ENCODE assay signal across 30 cellular contexts in the genomic region with DNA sequence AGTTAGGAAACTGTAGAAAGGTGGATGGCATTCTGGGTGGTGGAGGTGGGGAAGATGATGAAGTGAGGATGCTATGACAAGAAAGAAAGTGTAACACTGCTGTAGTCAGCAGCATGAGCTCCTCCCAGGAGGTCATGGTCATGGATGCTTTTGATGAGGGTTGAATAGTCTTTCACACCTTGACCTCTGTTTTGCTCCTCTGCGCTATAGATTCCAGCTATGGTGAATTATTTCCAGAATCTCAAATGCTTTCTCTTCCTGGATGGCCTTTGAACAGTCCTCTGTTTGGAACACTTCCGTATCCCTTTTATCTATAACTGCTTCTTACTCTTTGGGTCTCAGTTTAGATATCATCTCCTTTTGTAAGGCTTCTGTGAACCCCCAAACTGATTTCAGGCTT.
"Had no signal": no experiment of that assay in that cellular context is flagged by ENCODE, and none has a peak within 500 bp of the region (broad histone marks: within the 10 kb centered on the region; RNA-seq: fewer than 3 reads in every experiment).

No MANE protein-coding gene starts in this region.

- H3K27me3 ChIP-seq: neural progenitor cell, ovary, stomach, thyroid gland, tibial nerve, upper lobe of right lung, uterus had no signal

- H3K9ac ChIP-seq: neural progenitor cell, parathyroid adenoma had no signal

- H2AFZ ChIP-seq: neural progenitor cell, parathyroid adenoma had no signal

- H3K36me3 ChIP-seq: neural progenitor cell, ovary, spleen, stomach, thoracic aorta, thyroid gland, tibial nerve, upper lobe of right lung, uterus had no signal

- H3K4me2 ChIP-seq: neural progenitor cell, smooth muscle cell had no signal

- ATAC-seq: naive thymus-derived CD4-positive, alpha-beta T cell; natural killer cell; psoas muscle; right cardiac atrium; sciatic nerve; stimulated activated memory B cell treated with anti-CD40 and anti-IgM and Interleukin-4, amounts not matched to agents 10 μg/mL and 1 μg/mL and 100 μg/mL, for 72 hours; upper lobe of right lung had no signal

- H3K27ac Mint-ChIP-seq: naive thymus-derived CD4-positive, alpha-beta T cell; natural killer cell; neural progenitor cell; progenitor cell of endocrine pancreas; stimulated activated memory B cell treated with anti-CD40 and anti-IgM and Interleukin-4, amounts not matched to agents 10 μg/mL and 1 μg/mL and 100 μg/mL, for 72 hours; stimulated activated naive CD8-positive, alpha-beta T cell treated with anti-CD3 and anti-CD28 coated beads, Interleukin-15, Interleukin-2, amounts not matched to agents 100 ng/mL and 50 ng/mL, for 24 hours had no signal

- H3K9me3 ChIP-seq: ovary, psoas muscle, spleen, stomach, thoracic aorta, thyroid gland, tibial nerve, upper lobe of right lung, uterus had no signal

- DNase-seq: naive thymus-derived CD4-positive, alpha-beta T cell; natural killer cell; occipital lobe; ovary; posterior cingulate gyrus; psoas muscle; right cardiac atrium; spleen; stimulated activated CD4-positive, alpha-beta T cell treated with anti-CD3 and anti-CD28 coated beads, Interleukin-12 subunit alpha, Interleukin-12 subunit beta, amount 100 ng/mL, for 4 hours; stimulated activated CD4-positive, alpha-beta T cell treated with anti-CD3 and anti-CD28 coated beads, Interleukin-1b, Interleukin-23, amount 100 ng/mL, for 48 hours; stimulated activated CD4-positive, alpha-beta T cell treated with anti-CD3 and anti-CD28 coated beads, Interleukin-4, amount 100 ng/mL, for 1 hour; stimulated activated CD4-positive, alpha-beta T cell treated with anti-CD3 and anti-CD28 coated beads, Interleukin-4, amount 100 ng/mL, for 4 hours; stimulated activated CD8-positive, alpha-beta memory T cell treated with anti-CD3 and anti-CD28 coated beads, Interleukin-4, amount 100 ng/mL, for 48 hours; stimulated activated naive CD4-positive, alpha-beta T cell; stomach; thyroid gland; trophoblast cell; upper lobe of right lung; uterus had no signal

- H3K4me1 Mint-ChIP-seq: natural killer cell; stimulated activated memory B cell treated with anti-CD40 and anti-IgM and Interleukin-4, amounts not matched to agents 10 μg/mL and 1 μg/mL and 100 μg/mL, for 72 hours had no signal

- H3K79me2 ChIP-seq: parathyroid adenoma had no signal

- H3K4me3 ChIP-seq: neural progenitor cell, ovary, psoas muscle, skin epidermis, smooth muscle cell, spleen, stomach, thoracic aorta, thyroid gland, tibial nerve, upper lobe of right lung, uterus had no signal

- H3K27ac ChIP-seq: neural progenitor cell, ovary, parathyroid adenoma, psoas muscle, skin epidermis, spleen, stomach, thoracic aorta, thyroid gland, tibial nerve, upper lobe of right lung, uterus had no signal

- H3K27me3 Mint-ChIP-seq: progenitor cell of endocrine pancreas had no signal

- H3K9me3 Mint-ChIP-seq: natural killer cell; nephron; neural progenitor cell; stimulated activated memory B cell treated with anti-CD40 and anti-IgM and Interleukin-4, amounts not matched to agents 10 μg/mL and 1 μg/mL and 100 μg/mL, for 72 hours; stimulated activated naive CD8-positive, alpha-beta T cell treated with anti-CD3 and anti-CD28 coated beads, Interleukin-15, Interleukin-2, amounts not matched to agents 100 ng/mL and 50 ng/mL, for 24 hours had no signal

- H3K4me3 Mint-ChIP-seq: naive thymus-derived CD4-positive, alpha-beta T cell; natural killer cell; nephron; neural progenitor cell; stimulated activated memory B cell treated with anti-CD40 and anti-IgM and Interleukin-4, amounts not matched to agents 10 μg/mL and 1 μg/mL and 100 μg/mL, for 72 hours; stimulated activated naive CD8-positive, alpha-beta T cell treated with anti-CD3 and anti-CD28 coated beads, Interleukin-15, Interleukin-2, amounts not matched to agents 100 ng/mL and 50 ng/mL, for 24 hours had no signal

- H3K36me3 Mint-ChIP-seq: naive thymus-derived CD4-positive, alpha-beta T cell; natural killer cell; neural progenitor cell; stimulated activated memory B cell treated with anti-CD40 and anti-IgM and Interleukin-4, amounts not matched to agents 10 μg/mL and 1 μg/mL and 100 μg/mL, for 72 hours had no signal

- H3K4me1 ChIP-seq: spleen, stomach, thyroid gland, tibial nerve, upper lobe of right lung, uterus had no signal
